Comparison of ENCODE assay signal across 23 cellular contexts in the genomic region with DNA sequence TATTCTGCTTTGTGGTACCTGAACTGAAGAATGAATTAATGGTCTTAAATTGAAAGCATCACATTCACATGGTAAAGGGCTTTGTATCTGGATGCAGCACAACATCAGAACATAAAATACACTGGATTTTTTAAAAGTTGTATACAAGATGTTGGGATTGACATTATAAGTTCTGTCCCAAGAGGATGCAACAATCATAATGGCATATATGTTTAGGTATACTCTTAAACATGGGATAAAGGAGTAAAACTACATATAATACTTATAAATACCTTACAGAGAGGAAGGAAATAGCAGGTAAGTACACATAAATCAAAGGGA.
A peak's percentile ranks its signal among the peaks of the same experiment; 100 is the strongest.
DNase-seq lines count a peak whose midpoint lies in the region; ATAC-seq and TF ChIP-seq lines count a peak whose summit lies in the region.
"Had no signal": no experiment of that assay in that cellular context is flagged by ENCODE, and none has a peak within 500 bp of the region (broad histone marks: within the 10 kb centered on the region; RNA-seq: fewer than 3 reads in every experiment).

No MANE protein-coding gene starts in this region.

- H3K27ac Mint-ChIP-seq in Caco-2 (ENCODE audit: unreplicated experiment), result peak overlapping the region; percentile 66
- H3K27ac Mint-ChIP-seq in effector memory CD8-positive, alpha-beta T cell, result peak overlapping the region; percentile 95 to 98
- H3K27ac Mint-ChIP-seq: activated CD4-positive, alpha-beta T cell treated with anti-CD3 and anti-CD28 coated beads for 36 hours; nephron progenitor cell had no signal

- H2AFZ ChIP-seq in OCI-LY3 (ENCODE audit: low read depth, low read length), result no peak overlapping the region

- ATAC-seq in effector memory CD8-positive, alpha-beta T cell (replicated peaks), result no peak
- ATAC-seq in Right ventricle myocardium inferior, result no peak
- ATAC-seq: pancreas had no signal

- intact Hi-C loops in Caco-2 (cut with micrococcal nuclease; ENCODE audit: unreplicated experiment), result loop anchor here (1.0 to 5.0 kb wide), 2 partner anchors 34 to 197 kb away; a partner anchor contains a TSS
- intact Hi-C loops in Right ventricle myocardium inferior (cut with DNase I), result no loop called here

- peak overlapping the region; percentile 63; the same call in 1 of the 2 replicates for H3K9ac ChIP-seq in OCI-LY3 (ENCODE audit: low read length)
- peak overlapping the region in 1 of 5 donors; percentile 21 for H3K9ac ChIP-seq in subcutaneous abdominal adipose tissue (ENCODE audit: low read length in 5 of 5)

- no peaks in the 10 kb centered on the region for H3K27me3 ChIP-seq in Caco-2 (replicated peaks; ENCODE audit: control insufficient read depth, insufficient read depth, low read length)
- no peaks in the 10 kb centered on the region for H3K27me3 ChIP-seq in OCI-LY3 (ENCODE audit: low read depth, low read length)
- no peaks in the 10 kb centered on the region for H3K27me3 ChIP-seq in subcutaneous abdominal adipose tissue (ENCODE audit: control insufficient read depth in 5 of 5, insufficient read depth in 4 of 5, low read length in 5 of 5)
- H3K27me3 ChIP-seq: pancreas, stomach, tibial nerve had no signal

- H3K27me3 Mint-ChIP-seq in Caco-2 (ENCODE audit: insufficient read depth, unreplicated experiment), result no peaks in the 10 kb centered on the region
- H3K27me3 Mint-ChIP-seq in effector memory CD8-positive, alpha-beta T cell, result no peaks in the 10 kb centered on the region
- H3K27me3 Mint-ChIP-seq: activated T-cell treated with anti-CD3 and anti-CD28 coated beads, Interleukin-2, amount 50 U/mL, for 24 hours had no signal

- H3K4me2 ChIP-seq in OCI-LY3 (ENCODE audit: low read length), result peak overlapping the region; percentile 64
- H3K4me2 ChIP-seq: smooth muscle cell had no signal

- H3K9me3 ChIP-seq in Caco-2, result no peaks in the 10 kb centered on the region
- no peaks in the 10 kb centered on the region for H3K9me3 ChIP-seq in OCI-LY3 (ENCODE audit: insufficient read depth, low read length)
- no peaks in the 10 kb centered on the region for H3K9me3 ChIP-seq in subcutaneous abdominal adipose tissue (ENCODE audit: control insufficient read depth in 5 of 5, low read length in 5 of 5)
- H3K9me3 ChIP-seq: HAP-1, pancreas, stomach, tibial nerve had no signal

- peaks cover 51% of the 10 kb centered on the region for H3K4me1 Mint-ChIP-seq in Caco-2 (ENCODE audit: low read depth, unreplicated experiment)
- peaks cover 26 to 35% of the 10 kb centered on the region in 2 donors for H3K4me1 Mint-ChIP-seq in effector memory CD8-positive, alpha-beta T cell (ENCODE audit: low read depth in 2 of 2)

- no peaks in the 10 kb centered on the region for H3K9me3 Mint-ChIP-seq in Caco-2 (ENCODE audit: unreplicated experiment)
- no peaks in the 10 kb centered on the region for H3K9me3 Mint-ChIP-seq in effector memory CD8-positive, alpha-beta T cell
- H3K9me3 Mint-ChIP-seq: activated T-cell treated with anti-CD3 and anti-CD28 coated beads, Interleukin-2, amount 50 U/mL, for 24 hours; nephron progenitor cell had no signal

- TF ChIP-seq CTCF in Caco-2 (IDR thresholded peaks at IDR 0.05; ENCODE audit: insufficient read depth in 1 of 2, low read depth in 1 of 2, low read length in 1 of 2, severe bottlenecking in 1 of 2, unreplicated experiment in 1 of 2), result no peak
- no peak for TF ChIP-seq CTCF in OCI-LY3 (IDR thresholded peaks at IDR 0.05; ENCODE audit: low read depth, low read length)

- H3K4me1 ChIP-seq in Caco-2, result peaks cover 82% of the 10 kb centered on the region
- H3K4me1 ChIP-seq in OCI-LY3 (ENCODE audit: low read length), result peaks cover 62% of the 10 kb centered on the region
- H3K4me1 ChIP-seq in subcutaneous abdominal adipose tissue (ENCODE audit: control insufficient read depth in 5 of 5, insufficient read depth in 5 of 5, low read length in 5 of 5), result peaks cover 7 to 39% (median 30%) of the 10 kb centered on the region in 5 donors
- H3K4me1 ChIP-seq: HAP-1 had no signal

- no peak overlapping the region for H3K4me3 ChIP-seq in Caco-2 (ENCODE audit: low read depth, low read length)
- H3K4me3 ChIP-seq in OCI-LY3 (ENCODE audit: low read length), result no peak overlapping the region
- no peak overlapping the region for H3K4me3 ChIP-seq in subcutaneous abdominal adipose tissue (ENCODE audit: low read depth in 1 of 5, low read length in 5 of 5)
- H3K4me3 ChIP-seq: HAP-1, pancreas, smooth muscle cell, stomach, tibial nerve had no signal

- POLR2A ChIA-PET in Caco-2 (lab: Charles Lee), result interaction anchor here (0.9 to 1.8 kb wide), 3 partner anchors 12 to 202 kb away, joined by 3 to 5 read pairs (median 4); a partner anchor contains a TSS

- CTCF ChIA-PET in Caco-2 (lab: Charles Lee), result interaction anchor here (0.6 to 0.7 kb wide), 2 partner anchors 169 to 197 kb away, joined by 3 to 4 read pairs; a partner anchor contains a TSS

- peak overlapping the region; percentile 39 for H3K4me3 Mint-ChIP-seq in Caco-2 (ENCODE audit: unreplicated experiment)
- H3K4me3 Mint-ChIP-seq in effector memory CD8-positive, alpha-beta T cell, result peak overlapping the region in 1 of 2 donors; percentile 44
- H3K4me3 Mint-ChIP-seq: activated CD4-positive, alpha-beta T cell treated with anti-CD3 and anti-CD28 coated beads for 36 hours; activated T-cell treated with anti-CD3 and anti-CD28 coated beads, Interleukin-2, amount 50 U/mL, for 24 hours; nephron progenitor cell had no signal

- H3K36me3 Mint-ChIP-seq in Caco-2 (ENCODE audit: insufficient read depth, unreplicated experiment), result peaks cover 22% of the 10 kb centered on the region
- H3K36me3 Mint-ChIP-seq in effector memory CD8-positive, alpha-beta T cell (ENCODE audit: insufficient read depth), result peaks cover 11% of the 10 kb centered on the region

- H3K36me3 ChIP-seq in Caco-2 (ENCODE audit: control insufficient read depth, insufficient read depth, low read length) (no peaks in the 10 kb centered on the region), OCI-LY3 (replicated peaks; ENCODE audit: low read depth, low read length) (peaks cover 6% of the 10 kb centered on the region), subcutaneous abdominal adipose tissue (ENCODE audit: control insufficient read depth in 5 of 5, insufficient read depth in 5 of 5, low read length in 5 of 5) (peaks cover 0 to 3% (median 0%) of the 10 kb centered on the region in 5 donors)
- H3K36me3 ChIP-seq: HAP-1, pancreas had no signal

- DNase-seq in Caco-2 (no peak), Right ventricle myocardium inferior (ENCODE audit: missing footprints) (no peak), NCI-H526 treated with DMSO at 0.1 percent for 48 hours (lab: John Stamatoyannopoulos, UW) (no peak), Ammon's horn (ENCODE audit: low spot score) (no peak)
- DNase-seq in effector memory CD8-positive, alpha-beta T cell, result no peak
- DNase-seq: activated gamma-delta T cell treated with Interleukin-2 at 50 U/mL for 16 hours; activated T-cell treated with anti-CD3 and anti-CD28 coated beads, Interleukin-2, amount 50 U/mL, for 24 hours; DMS53; kidney; NCI-H2029 treated with DMSO at 0.1 percent for 48 hours; NCI-H2227 treated with DMSO at 0.1 percent for 48 hours; NCI-H69; nephron progenitor cell; pancreas; stimulated activated CD4-positive, alpha-beta T cell treated with anti-CD3 and anti-CD28 coated beads, Interleukin-1b, Interleukin-23, amount 100 ng/mL, for 48 hours; stomach had no signal

- no TSS peak for BruUV-seq in Caco-2 (replicated peaks; lab: Mats Ljungman, UMichigan)

- H3K27ac ChIP-seq in OCI-LY3 (ENCODE audit: low read length) (peak overlapping the region; percentile 99), subcutaneous abdominal adipose tissue (ENCODE audit: low read depth, low read length) (peak overlapping the region; percentile 74)
- H3K27ac ChIP-seq: epithelial cell of prostate, stomach had no signal

- H3K79me2 ChIP-seq in OCI-LY3 (ENCODE audit: low read length), result peaks cover 14% of the 10 kb centered on the region

- no peaks in the 10 kb centered on the region for H4K20me1 ChIP-seq in OCI-LY3 (ENCODE audit: insufficient read depth, low read length)
